Comparison of ENCODE assay signal across 1 cellular context in genomic region chr20:58621906-58622548, GRCh38.
TF ChIP-seq lines count a peak whose summit lies in the region.

No MANE protein-coding gene starts in this region.

TF ChIP-seq in HepG2, 621 proteins besides CTCF, POLR2A, EP300 and RAD21:
- TF ChIP-seq PRDM15 (CRISPR knock-in tag; IDR thresholded peaks at IDR 0.05), result no peak
- TF ChIP-seq ZNF329 (CRISPR knock-in tag; IDR thresholded peaks at IDR 0.05; ENCODE audit: low read depth), result peak; percentile 92
